In the genomic region with DNA sequence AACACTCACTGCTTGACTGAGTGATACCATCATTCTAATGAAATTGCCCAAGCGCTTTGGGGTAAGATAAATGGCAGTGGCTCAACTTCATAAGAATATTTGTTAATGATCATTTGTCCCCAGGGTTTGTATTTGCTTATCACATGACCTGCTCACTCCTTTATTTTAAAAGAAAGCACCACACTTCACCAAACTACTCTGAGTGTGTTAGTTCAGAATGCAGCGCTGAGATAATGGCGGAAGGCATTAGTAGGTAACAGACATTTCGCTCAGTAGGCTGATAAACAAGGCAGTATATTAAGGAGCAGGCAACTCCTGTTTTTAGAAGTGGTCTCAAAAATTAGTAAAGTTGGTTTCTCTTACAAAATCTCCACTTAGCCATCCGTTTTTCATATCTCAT, we compare ENCODE assay signal across 9 cellular contexts. TPM values are rescaled to one million over a fixed set of nuclear protein-coding genes. Genes with fewer than 3 reads are reported as not detected.
DNase-seq lines count a peak whose midpoint lies in the region; TF ChIP-seq lines count a peak whose summit lies in the region.
"Had no signal": no experiment of that assay in that cellular context is flagged by ENCODE, and none has a peak within 500 bp of the region (broad histone marks: within the 10 kb centered on the region; RNA-seq: fewer than 3 reads in every experiment).

No MANE protein-coding gene starts in this region.

- H3K4me1 ChIP-seq in hepatocyte (ENCODE audit: insufficient read depth) (peaks cover 17% of the 10 kb centered on the region), spleen (peaks cover 21 to 70% (median 52%) of the 10 kb centered on the region in 6 donors)

- intact Hi-C loops in spleen (cut with DNase I; ENCODE audit: low total_unique reads) = no loop called here

- no peaks in the 10 kb centered on the region for H3K9me2 ChIP-seq in hepatocyte (replicated peaks; ENCODE audit: insufficient read depth)

- peaks cover 47% of the 10 kb centered on the region for H3K79me2 ChIP-seq in hepatocyte

- TF ChIP-seq POLR2A in spleen (IDR thresholded peaks at IDR 0.05) = no peak

- H3K4me2 ChIP-seq in hepatocyte = peak overlapping the region; percentile 93

- H3K9me3 ChIP-seq in WERI-Rb-1 (ENCODE audit: severe bottlenecking) (no peaks in the 10 kb centered on the region), hepatocyte (ENCODE audit: low read depth) (no peaks in the 10 kb centered on the region), spleen (no peaks in the 10 kb centered on the region)

- WGBS in hepatocyte (ENCODE audit: low lambda C conversion rate, missing lambda C conversion rate) = 15% methylated on average over 5 of the region's 5 CpGs
- WGBS in spleen, 5 donors = 58 to 70% (median 68%) methylated on average over 5 of the region's 5 CpGs

- H3K27ac ChIP-seq in WERI-Rb-1 (no peak overlapping the region), hepatocyte (peak overlapping the region; percentile 89), spleen (peak overlapping the region; percentile 76 to 95 (median 92))
- H3K27ac ChIP-seq: 22Rv1 had no signal

- H2AFZ ChIP-seq in hepatocyte = peak overlapping the region; percentile 83

- H4K20me1 ChIP-seq in hepatocyte (ENCODE audit: insufficient read depth, poor library complexity, severe bottlenecking) = peaks cover 3% of the 10 kb centered on the region

- TF ChIP-seq CTCF in WERI-Rb-1 (IDR thresholded peaks at IDR 0.05; ENCODE audit: low read depth, low read length) (no peak), hepatocyte (IDR thresholded peaks at IDR 0.05; ENCODE audit: poor library complexity) (no peak), spleen (IDR thresholded peaks at IDR 0.05 in 8 of 11, conservative IDR thresholded peaks at IDR 0.05 in 3 of 11) (no peak)

- H3K36me3 ChIP-seq in WERI-Rb-1 (no peaks in the 10 kb centered on the region), hepatocyte (replicated peaks; ENCODE audit: insufficient read depth, low read depth) (no peaks in the 10 kb centered on the region), spleen (no peaks in the 10 kb centered on the region)

- H3K4me3 ChIP-seq in WERI-Rb-1 (ENCODE audit: low read depth, low read length) = peak overlapping the region; percentile 67
- peak overlapping the region; percentile 100 for H3K4me3 ChIP-seq in hepatocyte
- H3K4me3 ChIP-seq in spleen = peak overlapping the region; percentile 37 to 79 (median 64)

- DNase-seq in DMS 273 (lab: John Stamatoyannopoulos, UW; ENCODE audit: unreplicated experiment) (peak; percentile 10), DMS 273 treated with DMSO at 0.1 percent for 48 hours (lab: John Stamatoyannopoulos, UW) (no peak), WERI-Rb-1 (no peak), hepatocyte (ENCODE audit: low spot score) (no peak), spleen (no peak), NCI-H1930 (lab: John Stamatoyannopoulos, UW) (no peak), NCI-H2029 (lab: John Stamatoyannopoulos, UW) (no peak), NCI-H2081 treated with DMSO at 0.1 percent for 48 hours (lab: John Stamatoyannopoulos, UW) (no peak)

- no peaks in the 10 kb centered on the region for H3K27me3 ChIP-seq in WERI-Rb-1 (ENCODE audit: insufficient read depth, low read depth, severe bottlenecking)
- H3K27me3 ChIP-seq in hepatocyte = no peaks in the 10 kb centered on the region
- H3K27me3 ChIP-seq in spleen (replicated peaks in 1 of 7) = peaks cover 0 to 19% (median 0%) of the 10 kb centered on the region in 7 donors

RNA-seq across cellular contexts. Expression of a gene that starts 1.6 kb away (rescaled TPM):
- total RNA-seq in hepatocyte (20.3 and 24.2 TPM in 2 replicates), spleen (10 to 100 TPM; 24.3 to 49.6 (median 36.7) TPM)
- polyA plus RNA-seq in hepatocyte (13.5 and 16.5 TPM in 2 replicates), spleen (10 to 100 TPM in 2 of 3 donors, 1 to 10 TPM in 1; 9.6 to 16.0 (median 14.1) TPM)

RNA-seq across cellular contexts. Expression of a gene that starts 7.2 kb away (rescaled TPM):
- total RNA-seq in hepatocyte (28.5 and 28.9 TPM in 2 replicates), spleen (10 to 100 TPM; 34.0 to 48.6 (median 40.6) TPM)
- polyA plus RNA-seq in hepatocyte (16.5 and 20.2 TPM in 2 replicates), spleen (10 to 100 TPM in 1 of 3 donors, 1 to 10 TPM in 2; 4.8 to 12.4 (median 8.0) TPM)
